ENCODE assay signal across 11 cellular contexts in the genomic region with DNA sequence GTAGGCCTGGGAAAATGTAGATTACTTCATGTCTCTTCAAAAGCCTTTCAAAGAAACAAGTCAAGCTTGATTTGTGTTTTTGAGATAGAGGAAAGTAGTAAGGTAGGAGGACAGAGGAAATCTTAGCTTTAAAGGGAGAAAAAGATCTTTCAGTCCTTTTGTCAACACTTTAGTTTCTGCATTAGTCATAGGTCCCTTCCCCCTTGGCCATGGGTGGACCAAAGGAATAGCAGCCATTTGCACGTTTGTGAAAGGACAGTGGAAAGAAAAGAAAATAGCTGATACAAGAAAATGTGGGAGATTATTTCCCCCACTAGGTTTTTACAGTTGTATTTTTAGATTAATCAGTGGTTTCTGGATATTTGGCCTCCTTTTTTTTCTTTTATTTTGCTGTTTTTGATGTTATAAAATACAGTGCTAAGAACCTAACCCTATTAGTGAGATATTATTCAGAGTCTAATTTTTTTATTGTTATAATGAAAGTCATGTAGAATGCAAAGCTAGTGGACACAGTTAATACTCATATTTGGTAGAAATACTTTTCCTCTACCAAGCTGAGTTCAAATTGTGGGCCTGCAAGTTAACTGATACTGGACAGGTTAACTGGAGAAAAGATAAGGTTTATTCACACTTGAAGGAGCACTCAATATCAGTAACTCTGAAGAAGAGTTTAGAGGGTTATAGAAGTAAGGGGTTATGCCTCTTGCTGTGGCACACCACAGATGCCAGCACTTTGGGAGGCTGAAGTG.
DNase-seq lines count a peak whose midpoint lies in the region; ATAC-seq and TF ChIP-seq lines count a peak whose summit lies in the region.
"Had no signal": no experiment of that assay in that cellular context is flagged by ENCODE, and none has a peak within 500 bp of the region (broad histone marks: within the 10 kb centered on the region; RNA-seq: fewer than 3 reads in every experiment).

No MANE protein-coding gene starts in this region.

- H3K4me2 ChIP-seq in BLaER1 treated with 17β-estradiol and CSF1 and Interleukin-3, amounts not matched to agents 10 nM and 100 nM, result peak overlapping the region; percentile 66 to 95 (median 79)
- peak overlapping the region; percentile 95 for H3K4me2 ChIP-seq in SU-DHL-6 (ENCODE audit: low read depth, low read length, poor library complexity, severe bottlenecking)

- H3K4me1 ChIP-seq in BLaER1 treated with 17β-estradiol and CSF1 and Interleukin-3, amounts not matched to agents 10 nM and 100 nM, result peaks cover 70 to 98% (median 93%) of the 10 kb centered on the region in 10 experiments
- H3K4me1 ChIP-seq in foreskin keratinocyte, result peaks cover 4% of the 10 kb centered on the region

- ATAC-seq in GM21529 (IDR thresholded peaks at IDR 0.05; ENCODE audit: unreplicated experiment) (peak; percentile 55), foreskin keratinocyte (no peak), HG02852 (IDR thresholded peaks at IDR 0.05; ENCODE audit: unreplicated experiment) (no peak), HG02759 (IDR thresholded peaks at IDR 0.05; ENCODE audit: unreplicated experiment) (no peak), GM21515 (IDR thresholded peaks at IDR 0.05; ENCODE audit: unreplicated experiment) (no peak)

- peaks cover 89% of the 10 kb centered on the region for H3F3A ChIP-seq in SU-DHL-6 (ENCODE audit: insufficient read depth)

- H3K9me3 ChIP-seq in BLaER1 treated with 17β-estradiol and CSF1 and Interleukin-3, amounts not matched to agents 10 nM and 100 nM (replicated peaks in 1 of 11), result no peaks in the 10 kb centered on the region
- H3K9me3 ChIP-seq in SU-DHL-6 (ENCODE audit: insufficient read depth, low read length), result no peaks in the 10 kb centered on the region

- peaks cover 93% of the 10 kb centered on the region for H3K79me2 ChIP-seq in SU-DHL-6 (ENCODE audit: insufficient read depth, low read length)

- H2AFZ ChIP-seq in SU-DHL-6 (ENCODE audit: low read depth, low read length, severe bottlenecking), result no peak overlapping the region

- no peaks in the 10 kb centered on the region for H4K20me1 ChIP-seq in BLaER1 treated with 17β-estradiol and CSF1 and Interleukin-3, amounts not matched to agents 10 nM and 100 nM
- no peaks in the 10 kb centered on the region for H4K20me1 ChIP-seq in SU-DHL-6 (ENCODE audit: low read depth, low read length)

- peak overlapping the region in 5 of 10 experiments; percentile 3 to 35 (median 10); a peak in 4 of 20 replicates for H3K4me3 ChIP-seq in BLaER1 treated with 17β-estradiol and CSF1 and Interleukin-3, amounts not matched to agents 10 nM and 100 nM
- peak overlapping the region; percentile 32 for H3K4me3 ChIP-seq in SU-DHL-6 (ENCODE audit: insufficient read depth, low read length, poor library complexity, severe bottlenecking)

- peak overlapping the region in 9 of 11 experiments; percentile 18 to 86 (median 61); a peak in 16 of 22 replicates for H3K9ac ChIP-seq in BLaER1 treated with 17β-estradiol and CSF1 and Interleukin-3, amounts not matched to agents 10 nM and 100 nM
- H3K9ac ChIP-seq in SU-DHL-6 (ENCODE audit: low read length), result peak overlapping the region; percentile 60

- TF ChIP-seq CTCF in SU-DHL-6 (IDR thresholded peaks at IDR 0.05; ENCODE audit: insufficient read depth, low read length, poor library complexity, severe bottlenecking), result no peak
- TF ChIP-seq CTCF in foreskin keratinocyte (conservative IDR thresholded peaks at IDR 0.05), result no peak

- peak overlapping the region; percentile 0 to 98 (median 86); a peak in 21 of 22 replicates for H3K27ac ChIP-seq in BLaER1 treated with 17β-estradiol and CSF1 and Interleukin-3, amounts not matched to agents 10 nM and 100 nM
- H3K27ac ChIP-seq in SU-DHL-6 (ENCODE audit: low read depth, low read length), result peak overlapping the region; percentile 98
- peak overlapping the region; percentile 28 for H3K27ac ChIP-seq in foreskin keratinocyte
- H3K27ac ChIP-seq: VCaP had no signal

- no peak for DNase-seq in foreskin keratinocyte
- no peak for DNase-seq in SIG-M5 (lab: John Stamatoyannopoulos, UW)
- DNase-seq: NCI-H345, retina had no signal

- peaks cover 4 to 84% (median 38%) of the 10 kb centered on the region in 11 experiments; a peak in 18 of 22 replicates for H3K36me3 ChIP-seq in BLaER1 treated with 17β-estradiol and CSF1 and Interleukin-3, amounts not matched to agents 10 nM and 100 nM
- peaks cover 15% of the 10 kb centered on the region; the same call in 1 of the 2 replicates for H3K36me3 ChIP-seq in SU-DHL-6 (ENCODE audit: low read length)

- no peaks in the 10 kb centered on the region for H3K9me2 ChIP-seq in SU-DHL-6 (replicated peaks; ENCODE audit: insufficient read depth, low read length)

- H3K27me3 ChIP-seq in BLaER1 treated with 17β-estradiol and CSF1 and Interleukin-3, amounts not matched to agents 10 nM and 100 nM, result no peaks in the 10 kb centered on the region
- H3K27me3 ChIP-seq in SU-DHL-6 (ENCODE audit: low read length) (no peaks in the 10 kb centered on the region), foreskin keratinocyte (no peaks in the 10 kb centered on the region)

Comparison
In these comparisons a context has a peak if more than half of its experiments do, and no peak if none do; other contexts are left out.
1. H3K27ac ChIP-seq: peak in every context shown above with its lines; median percentile 98 in SU-DHL-6; 86 in BLaER1 treated with 17β-estradiol and CSF1 and Interleukin-3, amounts not matched to agents 10 nM and 100 nM; 28 in foreskin keratinocyte.